2 cellular contexts compared by ENCODE assay signal in the genomic region with DNA sequence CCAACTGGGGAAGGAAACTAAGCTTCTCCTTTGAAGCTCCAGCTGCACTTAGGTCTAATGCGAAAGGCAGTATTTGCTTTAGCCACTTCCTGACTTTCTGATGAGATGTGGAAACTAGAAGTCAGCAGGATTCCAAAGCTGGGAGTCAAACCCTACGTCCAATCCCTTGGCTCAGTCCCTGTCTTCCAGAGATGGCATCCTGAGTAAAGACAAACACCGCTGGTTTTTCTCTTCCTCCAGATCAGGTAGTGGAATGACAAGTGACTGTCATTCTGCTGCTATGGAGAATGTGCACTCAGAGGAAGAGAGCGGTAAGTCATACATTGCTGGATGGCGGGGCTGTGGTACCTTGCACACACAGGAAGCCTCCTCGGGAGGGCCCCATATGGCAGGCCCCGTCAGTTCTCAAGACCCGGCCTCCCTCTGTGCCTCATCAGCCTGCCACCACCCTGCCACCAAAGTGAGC.
TF ChIP-seq lines count a peak whose summit lies in the region.

No MANE protein-coding gene starts in this region.

TF ChIP-seq in WTC11, 78 proteins besides CTCF, POLR2A, EP300 and RAD21:
- TF ChIP-seq, protein P1, sequence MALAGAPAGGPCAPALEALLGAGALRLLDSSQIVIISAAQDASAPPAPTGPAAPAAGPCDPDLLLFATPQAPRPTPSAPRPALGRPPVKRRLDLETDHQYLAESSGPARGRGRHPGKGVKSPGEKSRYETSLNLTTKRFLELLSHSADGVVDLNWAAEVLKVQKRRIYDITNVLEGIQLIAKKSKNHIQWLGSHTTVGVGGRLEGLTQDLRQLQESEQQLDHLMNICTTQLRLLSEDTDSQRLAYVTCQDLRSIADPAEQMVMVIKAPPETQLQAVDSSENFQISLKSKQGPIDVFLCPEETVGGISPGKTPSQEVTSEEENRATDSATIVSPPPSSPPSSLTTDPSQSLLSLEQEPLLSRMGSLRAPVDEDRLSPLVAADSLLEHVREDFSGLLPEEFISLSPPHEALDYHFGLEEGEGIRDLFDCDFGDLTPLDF (CRISPR knock-in tag; IDR thresholded peaks at IDR 0.05), result no peak
- TF ChIP-seq JUN (CRISPR knock-in tag; IDR thresholded peaks at IDR 0.05), result no peak
- no peak for TF ChIP-seq GTF2I (CRISPR knock-in tag; conservative IDR thresholded peaks at IDR 0.05)
- no peak for TF ChIP-seq SOX15 (CRISPR knock-in tag; IDR thresholded peaks at IDR 0.05)
- TF ChIP-seq, protein P2, sequence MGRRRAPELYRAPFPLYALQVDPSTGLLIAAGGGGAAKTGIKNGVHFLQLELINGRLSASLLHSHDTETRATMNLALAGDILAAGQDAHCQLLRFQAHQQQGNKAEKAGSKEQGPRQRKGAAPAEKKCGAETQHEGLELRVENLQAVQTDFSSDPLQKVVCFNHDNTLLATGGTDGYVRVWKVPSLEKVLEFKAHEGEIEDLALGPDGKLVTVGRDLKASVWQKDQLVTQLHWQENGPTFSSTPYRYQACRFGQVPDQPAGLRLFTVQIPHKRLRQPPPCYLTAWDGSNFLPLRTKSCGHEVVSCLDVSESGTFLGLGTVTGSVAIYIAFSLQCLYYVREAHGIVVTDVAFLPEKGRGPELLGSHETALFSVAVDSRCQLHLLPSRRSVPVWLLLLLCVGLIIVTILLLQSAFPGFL (CRISPR knock-in tag; IDR thresholded peaks at IDR 0.05; ENCODE audit: borderline replicate concordance), result no peak
- no peak for TF ChIP-seq TEAD1 (CRISPR knock-in tag; IDR thresholded peaks at IDR 0.05)
- TF ChIP-seq SMAD3 (CRISPR knock-in tag; IDR thresholded peaks at IDR 0.05; ENCODE audit: borderline replicate concordance), result no peak
- TF ChIP-seq, protein P3, sequence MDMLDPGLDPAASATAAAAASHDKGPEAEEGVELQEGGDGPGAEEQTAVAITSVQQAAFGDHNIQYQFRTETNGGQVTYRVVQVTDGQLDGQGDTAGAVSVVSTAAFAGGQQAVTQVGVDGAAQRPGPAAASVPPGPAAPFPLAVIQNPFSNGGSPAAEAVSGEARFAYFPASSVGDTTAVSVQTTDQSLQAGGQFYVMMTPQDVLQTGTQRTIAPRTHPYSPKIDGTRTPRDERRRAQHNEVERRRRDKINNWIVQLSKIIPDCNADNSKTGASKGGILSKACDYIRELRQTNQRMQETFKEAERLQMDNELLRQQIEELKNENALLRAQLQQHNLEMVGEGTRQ (CRISPR knock-in tag; IDR thresholded peaks at IDR 0.05), result no peak
- TF ChIP-seq TCF7 (CRISPR knock-in tag; IDR thresholded peaks at IDR 0.05; ENCODE audit: low read depth), result no peak
- TF ChIP-seq NFATC4 (CRISPR knock-in tag; IDR thresholded peaks at IDR 0.05), result no peak
- TF ChIP-seq GRHL2 (CRISPR knock-in tag; IDR thresholded peaks at IDR 0.05; ENCODE audit: insufficient replicate concordance, severe bottlenecking), result no peak
- TF ChIP-seq CREB1 (CRISPR knock-in tag; IDR thresholded peaks at IDR 0.05), result no peak
- no peak for TF ChIP-seq ZNF416 (CRISPR knock-in tag; IDR thresholded peaks at IDR 0.05)
- TF ChIP-seq, protein P4, sequence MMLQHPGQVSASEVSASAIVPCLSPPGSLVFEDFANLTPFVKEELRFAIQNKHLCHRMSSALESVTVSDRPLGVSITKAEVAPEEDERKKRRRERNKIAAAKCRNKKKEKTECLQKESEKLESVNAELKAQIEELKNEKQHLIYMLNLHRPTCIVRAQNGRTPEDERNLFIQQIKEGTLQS (CRISPR knock-in tag; conservative IDR thresholded peaks at IDR 0.05), result no peak
- TF ChIP-seq MYBL2 (CRISPR knock-in tag; IDR thresholded peaks at IDR 0.05), result no peak
- TF ChIP-seq, protein P5, sequence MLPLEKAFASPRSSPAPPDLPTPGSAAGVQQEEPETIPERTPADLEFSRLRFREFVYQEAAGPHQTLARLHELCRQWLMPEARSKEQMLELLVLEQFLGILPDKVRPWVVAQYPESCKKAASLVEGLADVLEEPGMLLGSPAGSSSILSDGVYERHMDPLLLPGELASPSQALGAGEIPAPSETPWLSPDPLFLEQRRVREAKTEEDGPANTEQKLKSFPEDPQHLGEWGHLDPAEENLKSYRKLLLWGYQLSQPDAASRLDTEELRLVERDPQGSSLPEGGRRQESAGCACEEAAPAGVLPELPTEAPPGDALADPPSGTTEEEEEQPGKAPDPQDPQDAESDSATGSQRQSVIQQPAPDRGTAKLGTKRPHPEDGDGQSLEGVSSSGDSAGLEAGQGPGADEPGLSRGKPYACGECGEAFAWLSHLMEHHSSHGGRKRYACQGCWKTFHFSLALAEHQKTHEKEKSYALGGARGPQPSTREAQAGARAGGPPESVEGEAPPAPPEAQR (CRISPR knock-in tag; IDR thresholded peaks at IDR 0.05), result no peak

TF ChIP-seq in HepG2, 621 proteins besides CTCF, POLR2A, EP300 and RAD21 (continued from another document and continues in another):
- TF ChIP-seq, protein P6, sequence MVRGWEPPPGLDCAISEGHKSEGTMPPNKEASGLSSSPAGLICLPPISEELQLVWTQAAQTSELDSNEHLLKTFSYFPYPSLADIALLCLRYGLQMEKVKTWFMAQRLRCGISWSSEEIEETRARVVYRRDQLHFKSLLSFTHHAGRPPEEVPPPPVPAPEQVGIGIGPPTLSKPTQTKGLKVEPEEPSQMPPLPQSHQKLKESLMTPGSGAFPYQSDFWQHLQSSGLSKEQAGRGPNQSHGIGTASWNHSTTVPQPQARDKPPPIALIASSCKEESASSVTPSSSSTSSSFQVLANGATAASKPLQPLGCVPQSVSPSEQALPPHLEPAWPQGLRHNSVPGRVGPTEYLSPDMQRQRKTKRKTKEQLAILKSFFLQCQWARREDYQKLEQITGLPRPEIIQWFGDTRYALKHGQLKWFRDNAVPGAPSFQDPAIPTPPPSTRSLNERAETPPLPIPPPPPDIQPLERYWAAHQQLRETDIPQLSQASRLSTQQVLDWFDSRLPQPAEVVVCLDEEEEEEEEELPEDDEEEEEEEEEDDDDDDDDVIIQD (CRISPR knock-in tag; IDR thresholded peaks at IDR 0.05; ENCODE audit: low read depth), result no peak
- TF ChIP-seq, protein P7, sequence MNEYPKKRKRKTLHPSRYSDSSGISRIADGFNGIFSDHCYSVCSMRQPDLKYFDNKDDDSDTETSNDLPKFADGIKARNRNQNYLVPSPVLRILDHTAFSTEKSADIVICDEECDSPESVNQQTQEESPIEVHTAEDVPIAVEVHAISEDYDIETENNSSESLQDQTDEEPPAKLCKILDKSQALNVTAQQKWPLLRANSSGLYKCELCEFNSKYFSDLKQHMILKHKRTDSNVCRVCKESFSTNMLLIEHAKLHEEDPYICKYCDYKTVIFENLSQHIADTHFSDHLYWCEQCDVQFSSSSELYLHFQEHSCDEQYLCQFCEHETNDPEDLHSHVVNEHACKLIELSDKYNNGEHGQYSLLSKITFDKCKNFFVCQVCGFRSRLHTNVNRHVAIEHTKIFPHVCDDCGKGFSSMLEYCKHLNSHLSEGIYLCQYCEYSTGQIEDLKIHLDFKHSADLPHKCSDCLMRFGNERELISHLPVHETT (CRISPR knock-in tag; conservative IDR thresholded peaks at IDR 0.05), result no peak
- TF ChIP-seq, protein P8, sequence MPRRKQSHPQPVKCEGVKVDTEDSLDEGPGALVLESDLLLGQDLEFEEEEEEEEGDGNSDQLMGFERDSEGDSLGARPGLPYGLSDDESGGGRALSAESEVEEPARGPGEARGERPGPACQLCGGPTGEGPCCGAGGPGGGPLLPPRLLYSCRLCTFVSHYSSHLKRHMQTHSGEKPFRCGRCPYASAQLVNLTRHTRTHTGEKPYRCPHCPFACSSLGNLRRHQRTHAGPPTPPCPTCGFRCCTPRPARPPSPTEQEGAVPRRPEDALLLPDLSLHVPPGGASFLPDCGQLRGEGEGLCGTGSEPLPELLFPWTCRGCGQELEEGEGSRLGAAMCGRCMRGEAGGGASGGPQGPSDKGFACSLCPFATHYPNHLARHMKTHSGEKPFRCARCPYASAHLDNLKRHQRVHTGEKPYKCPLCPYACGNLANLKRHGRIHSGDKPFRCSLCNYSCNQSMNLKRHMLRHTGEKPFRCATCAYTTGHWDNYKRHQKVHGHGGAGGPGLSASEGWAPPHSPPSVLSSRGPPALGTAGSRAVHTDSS (CRISPR knock-in tag; conservative IDR thresholded peaks at IDR 0.05), result no peak
- TF ChIP-seq, protein P9, sequence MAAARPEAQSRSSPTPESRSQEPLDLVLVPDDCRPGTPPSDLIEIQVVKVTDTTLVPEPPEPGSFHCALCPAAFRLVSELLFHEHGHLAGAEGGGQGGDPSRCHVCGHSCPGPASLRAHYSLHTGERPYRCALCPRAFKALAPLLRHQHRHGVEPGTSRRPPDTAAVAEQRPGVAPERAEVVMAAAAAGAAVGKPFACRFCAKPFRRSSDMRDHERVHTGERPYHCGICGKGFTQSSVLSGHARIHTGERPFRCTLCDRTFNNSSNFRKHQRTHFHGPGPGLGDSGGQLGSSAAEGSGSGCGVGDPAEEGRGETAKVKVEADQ (CRISPR knock-in tag; IDR thresholded peaks at IDR 0.05; ENCODE audit: borderline replicate concordance), result 0 out of 2 replicates have a peak, but pooled peaks have one; percentile 27
- TF ChIP-seq MAFK (conservative IDR thresholded peaks at IDR 0.05 in 1 of 2, IDR thresholded peaks at IDR 0.05 in 1 of 2; ENCODE audit: low read length in 2 of 2) (peak in 1 of 2 experiments; percentile 6; a peak in 1 of 4 replicates), ZNF124 (CRISPR knock-in tag; IDR thresholded peaks at IDR 0.05) (no peak), XRCC5 (optimal IDR thresholded peaks at IDR 0.05; ENCODE audit: low read length) (no peak), ZNF589 (CRISPR knock-in tag; conservative IDR thresholded peaks at IDR 0.05) (no peak), ZNF546 (CRISPR knock-in tag; conservative IDR thresholded peaks at IDR 0.05) (no peak), SMAD9 (CRISPR knock-in tag; IDR thresholded peaks at IDR 0.05) (no peak), ZNF430 (CRISPR knock-in tag; IDR thresholded peaks at IDR 0.05) (no peak), KDM2A (CRISPR knock-in tag; IDR thresholded peaks at IDR 0.05; ENCODE audit: borderline replicate concordance, low read depth) (no peak), FOXA3 (CRISPR knock-in tag; IDR thresholded peaks at IDR 0.05) (no peak), FOSL2 (CRISPR knock-in tag; IDR thresholded peaks at IDR 0.05) (peak; percentile 66), ZNF432 (CRISPR knock-in tag; IDR thresholded peaks at IDR 0.05; ENCODE audit: borderline replicate concordance) (no peak), KLF6 (CRISPR knock-in tag; IDR thresholded peaks at IDR 0.05) (no peak), ETV5 (CRISPR knock-in tag; IDR thresholded peaks at IDR 0.05; ENCODE audit: borderline replicate concordance) (peak; percentile 50; the same call in 1 of the 2 replicates), MAFG (CRISPR knock-in tag; IDR thresholded peaks at IDR 0.05) (0 out of 2 replicates have a peak, but pooled peaks have one; percentile 33), SRY (CRISPR knock-in tag; IDR thresholded peaks at IDR 0.05) (no peak), BCL6 (CRISPR knock-in tag; IDR thresholded peaks at IDR 0.05) (no peak), TCF7L2 (IDR thresholded peaks at IDR 0.05; ENCODE audit: low read depth, low read length) (no peak), TEAD3 (CRISPR knock-in tag; optimal IDR thresholded peaks at IDR 0.05; ENCODE audit: borderline replicate concordance) (peak; percentile 35), MTF2 (CRISPR knock-in tag; IDR thresholded peaks at IDR 0.05; ENCODE audit: borderline replicate concordance) (peak; percentile 56; the same call in 1 of the 2 replicates), ZNF296 (CRISPR knock-in tag; conservative IDR thresholded peaks at IDR 0.05) (no peak), NONO (IDR thresholded peaks at IDR 0.05) (no peak), NONO (CRISPR knock-in tag; conservative IDR thresholded peaks at IDR 0.05) (no peak), HMG20A (CRISPR knock-in tag; IDR thresholded peaks at IDR 0.05; ENCODE audit: borderline replicate concordance) (no peak), ZNF331 (CRISPR knock-in tag; IDR thresholded peaks at IDR 0.05) (0 out of 2 replicates have a peak, but pooled peaks have one; percentile 3)
- TF ChIP-seq, protein P4 (CRISPR knock-in tag; IDR thresholded peaks at IDR 0.05), result no peak
- TF ChIP-seq, protein P10, sequence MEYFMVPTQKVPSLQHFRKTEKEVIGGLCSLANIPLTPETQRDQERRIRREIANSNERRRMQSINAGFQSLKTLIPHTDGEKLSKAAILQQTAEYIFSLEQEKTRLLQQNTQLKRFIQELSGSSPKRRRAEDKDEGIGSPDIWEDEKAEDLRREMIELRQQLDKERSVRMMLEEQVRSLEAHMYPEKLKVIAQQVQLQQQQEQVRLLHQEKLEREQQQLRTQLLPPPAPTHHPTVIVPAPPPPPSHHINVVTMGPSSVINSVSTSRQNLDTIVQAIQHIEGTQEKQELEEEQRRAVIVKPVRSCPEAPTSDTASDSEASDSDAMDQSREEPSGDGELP (IDR thresholded peaks at IDR 0.05; ENCODE audit: borderline replicate concordance, low read depth), result peak; percentile 36; the same call in 1 of the 2 replicates
- TF ChIP-seq, protein P11, sequence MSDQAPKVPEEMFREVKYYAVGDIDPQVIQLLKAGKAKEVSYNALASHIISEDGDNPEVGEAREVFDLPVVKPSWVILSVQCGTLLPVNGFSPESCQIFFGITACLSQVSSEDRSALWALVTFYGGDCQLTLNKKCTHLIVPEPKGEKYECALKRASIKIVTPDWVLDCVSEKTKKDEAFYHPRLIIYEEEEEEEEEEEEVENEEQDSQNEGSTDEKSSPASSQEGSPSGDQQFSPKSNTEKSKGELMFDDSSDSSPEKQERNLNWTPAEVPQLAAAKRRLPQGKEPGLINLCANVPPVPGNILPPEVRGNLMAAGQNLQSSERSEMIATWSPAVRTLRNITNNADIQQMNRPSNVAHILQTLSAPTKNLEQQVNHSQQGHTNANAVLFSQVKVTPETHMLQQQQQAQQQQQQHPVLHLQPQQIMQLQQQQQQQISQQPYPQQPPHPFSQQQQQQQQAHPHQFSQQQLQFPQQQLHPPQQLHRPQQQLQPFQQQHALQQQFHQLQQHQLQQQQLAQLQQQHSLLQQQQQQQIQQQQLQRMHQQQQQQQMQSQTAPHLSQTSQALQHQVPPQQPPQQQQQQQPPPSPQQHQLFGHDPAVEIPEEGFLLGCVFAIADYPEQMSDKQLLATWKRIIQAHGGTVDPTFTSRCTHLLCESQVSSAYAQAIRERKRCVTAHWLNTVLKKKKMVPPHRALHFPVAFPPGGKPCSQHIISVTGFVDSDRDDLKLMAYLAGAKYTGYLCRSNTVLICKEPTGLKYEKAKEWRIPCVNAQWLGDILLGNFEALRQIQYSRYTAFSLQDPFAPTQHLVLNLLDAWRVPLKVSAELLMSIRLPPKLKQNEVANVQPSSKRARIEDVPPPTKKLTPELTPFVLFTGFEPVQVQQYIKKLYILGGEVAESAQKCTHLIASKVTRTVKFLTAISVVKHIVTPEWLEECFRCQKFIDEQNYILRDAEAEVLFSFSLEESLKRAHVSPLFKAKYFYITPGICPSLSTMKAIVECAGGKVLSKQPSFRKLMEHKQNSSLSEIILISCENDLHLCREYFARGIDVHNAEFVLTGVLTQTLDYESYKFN (CRISPR knock-in tag; conservative IDR thresholded peaks at IDR 0.05), result 0 out of 2 replicates have a peak, but pooled peaks have one; percentile 6
- TF ChIP-seq, protein P12, sequence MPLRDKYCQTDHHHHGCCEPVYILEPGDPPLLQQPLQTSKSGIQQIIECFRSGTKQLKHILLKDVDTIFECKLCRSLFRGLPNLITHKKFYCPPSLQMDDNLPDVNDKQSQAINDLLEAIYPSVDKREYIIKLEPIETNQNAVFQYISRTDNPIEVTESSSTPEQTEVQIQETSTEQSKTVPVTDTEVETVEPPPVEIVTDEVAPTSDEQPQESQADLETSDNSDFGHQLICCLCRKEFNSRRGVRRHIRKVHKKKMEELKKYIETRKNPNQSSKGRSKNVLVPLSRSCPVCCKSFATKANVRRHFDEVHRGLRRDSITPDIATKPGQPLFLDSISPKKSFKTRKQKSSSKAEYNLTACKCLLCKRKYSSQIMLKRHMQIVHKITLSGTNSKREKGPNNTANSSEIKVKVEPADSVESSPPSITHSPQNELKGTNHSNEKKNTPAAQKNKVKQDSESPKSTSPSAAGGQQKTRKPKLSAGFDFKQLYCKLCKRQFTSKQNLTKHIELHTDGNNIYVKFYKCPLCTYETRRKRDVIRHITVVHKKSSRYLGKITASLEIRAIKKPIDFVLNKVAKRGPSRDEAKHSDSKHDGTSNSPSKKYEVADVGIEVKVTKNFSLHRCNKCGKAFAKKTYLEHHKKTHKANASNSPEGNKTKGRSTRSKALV (CRISPR knock-in tag; IDR thresholded peaks at IDR 0.05), result no peak
